ENCODE assay signal across 32 cellular contexts in the genomic region with DNA sequence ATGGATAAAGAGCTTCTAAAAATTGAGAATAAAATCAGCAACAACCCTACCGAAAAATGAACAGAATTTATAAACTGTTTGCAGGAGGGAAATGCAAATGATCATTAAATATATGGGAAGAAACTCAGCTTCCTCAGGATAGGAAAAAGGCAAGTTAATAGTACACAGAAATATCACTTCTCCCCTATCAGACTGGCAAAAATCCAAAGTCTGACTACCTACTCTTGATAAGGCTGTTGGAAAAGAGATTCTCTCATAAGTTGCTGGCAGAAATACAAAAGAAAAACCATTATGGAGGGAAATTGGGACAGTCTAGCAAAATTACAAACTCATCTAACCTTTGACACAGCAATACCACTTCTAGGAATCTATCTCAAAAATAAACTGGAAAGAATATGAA.
"Had no signal": no experiment of that assay in that cellular context is flagged by ENCODE, and none has a peak within 500 bp of the region (broad histone marks: within the 10 kb centered on the region; RNA-seq: fewer than 3 reads in every experiment).

No MANE protein-coding gene starts in this region.

- H3K36me3 ChIP-seq: neutrophil, right lobe of liver, sigmoid colon, spleen, suprapubic skin, tibial artery, transverse colon, upper lobe of right lung, uterus had no signal

- H3K79me2 ChIP-seq: parathyroid adenoma had no signal

- H3K27me3 ChIP-seq: right lobe of liver, sigmoid colon, suprapubic skin, testis, transverse colon, upper lobe of right lung, uterus had no signal

- H3K4me3 ChIP-seq: psoas muscle, right lobe of liver, sigmoid colon, smooth muscle cell, spleen, suprapubic skin, testis, tibial artery, transverse colon, upper lobe of right lung, uterus had no signal

- H3K4me1 Mint-ChIP-seq: stimulated activated memory B cell treated with anti-CD40 and anti-IgM and Interleukin-4, amounts not matched to agents 10 μg/mL and 1 μg/mL and 100 μg/mL, for 72 hours; stimulated activated naive CD8-positive, alpha-beta T cell treated with anti-CD3 and anti-CD28 coated beads, Interleukin-15, amount 100 ng/mL, for 72 hours had no signal

- H2AFZ ChIP-seq: parathyroid adenoma had no signal

- H3K27ac ChIP-seq: neutrophil, parathyroid adenoma, psoas muscle, right lobe of liver, sigmoid colon, spleen, suprapubic skin, testis, tibial artery, transverse colon, upper lobe of right lung, uterus had no signal

- DNase-seq: naive thymus-derived CD4-positive, alpha-beta T cell; nephron progenitor cell; nucleus accumbens; posterior cingulate gyrus; psoas muscle; right cardiac atrium; right lobe of liver; sigmoid colon; spleen; stimulated activated CD4-positive, alpha-beta T cell treated with anti-CD3 and anti-CD28 coated beads, Interleukin-12 subunit alpha, Interleukin-12 subunit beta, amount 100 ng/mL, for 4 hours; stimulated activated CD4-positive, alpha-beta T cell treated with anti-CD3 and anti-CD28 coated beads, Interleukin-1b, Interleukin-23, amount 100 ng/mL, for 48 hours; stimulated activated CD4-positive, alpha-beta T cell treated with anti-CD3 and anti-CD28 coated beads, Interleukin-4, amount 100 ng/mL, for 1 hour; stimulated activated CD4-positive, alpha-beta T cell treated with anti-CD3 and anti-CD28 coated beads, Interleukin-4, amount 100 ng/mL, for 4 hours; stimulated activated CD8-positive, alpha-beta memory T cell treated with anti-CD3 and anti-CD28 coated beads, Interleukin-4, amount 100 ng/mL, for 48 hours; stimulated activated naive CD4-positive, alpha-beta T cell; stimulated activated naive CD8-positive, alpha-beta T cell treated with anti-CD3 and anti-CD28 coated beads, Interleukin-15, amount 100 ng/mL, for 72 hours; stimulated activated naive CD8-positive, alpha-beta T cell treated with anti-CD3 and anti-CD28 coated beads, Interleukin-15, Interleukin-2, amounts not matched to agents 100 U/mL and 50 U/mL, for 24 hours; substantia nigra; testis; tibial artery; transverse colon; upper lobe of right lung; uterus had no signal

- H3K4me3 Mint-ChIP-seq: naive thymus-derived CD4-positive, alpha-beta T cell; natural killer cell treated with Interleukin-12 subunit alpha and Interleukin-12 subunit beta and Interleukin-15 and Interleukin-18, amount 100 ng/mL, for 72 hours; nephron progenitor cell; neural crest cell; stimulated activated memory B cell treated with anti-CD40 and anti-IgM and Interleukin-4, amounts not matched to agents 10 μg/mL and 1 μg/mL and 100 μg/mL, for 72 hours; stimulated activated naive CD8-positive, alpha-beta T cell treated with anti-CD3 and anti-CD28 coated beads, Interleukin-15, amount 100 ng/mL, for 72 hours; type B pancreatic cell had no signal

- H3K4me1 ChIP-seq: parathyroid adenoma, psoas muscle, spleen, suprapubic skin, testis, tibial artery, transverse colon, upper lobe of right lung, uterus had no signal

- H3K9me3 ChIP-seq: neutrophil, right lobe of liver, sigmoid colon, suprapubic skin, testis, transverse colon, upper lobe of right lung, uterus had no signal

- H3K4me2 ChIP-seq: smooth muscle cell had no signal

- ATAC-seq: naive thymus-derived CD4-positive, alpha-beta T cell; natural killer cell treated with Interleukin-12 subunit alpha and Interleukin-12 subunit beta and Interleukin-15 and Interleukin-18, amount 100 ng/mL, for 72 hours; psoas muscle; right cardiac atrium; stimulated activated memory B cell treated with anti-CD40 and anti-IgM and Interleukin-4, amounts not matched to agents 10 μg/mL and 1 μg/mL and 100 μg/mL, for 72 hours; stimulated activated naive CD8-positive, alpha-beta T cell treated with anti-CD3 and anti-CD28 coated beads, Interleukin-15, amount 100 ng/mL, for 72 hours; stimulated activated naive CD8-positive, alpha-beta T cell treated with anti-CD3 and anti-CD28 coated beads, Interleukin-15, Interleukin-2, amounts not matched to agents 100 U/mL and 50 U/mL, for 24 hours; upper lobe of right lung had no signal

- H3K36me3 Mint-ChIP-seq: naive thymus-derived CD4-positive, alpha-beta T cell; natural killer cell treated with Interleukin-12 subunit alpha and Interleukin-12 subunit beta and Interleukin-15 and Interleukin-18, amount 100 ng/mL, for 72 hours; stimulated activated memory B cell treated with anti-CD40 and anti-IgM and Interleukin-4, amounts not matched to agents 10 μg/mL and 1 μg/mL and 100 μg/mL, for 72 hours; type B pancreatic cell had no signal

- H3K9me3 Mint-ChIP-seq: natural killer cell treated with Interleukin-12 subunit alpha and Interleukin-12 subunit beta and Interleukin-15 and Interleukin-18, amount 100 ng/mL, for 72 hours; neural crest cell had no signal

- H3K27ac Mint-ChIP-seq: naive thymus-derived CD4-positive, alpha-beta T cell; natural killer cell treated with Interleukin-12 subunit alpha and Interleukin-12 subunit beta and Interleukin-15 and Interleukin-18, amount 100 ng/mL, for 72 hours; nephron progenitor cell; progenitor cell of endocrine pancreas; stimulated activated memory B cell treated with anti-CD40 and anti-IgM and Interleukin-4, amounts not matched to agents 10 μg/mL and 1 μg/mL and 100 μg/mL, for 72 hours; stimulated activated naive CD8-positive, alpha-beta T cell treated with anti-CD3 and anti-CD28 coated beads, Interleukin-15, amount 100 ng/mL, for 72 hours; type B pancreatic cell had no signal
